Comparison of ENCODE assay signal across 8 cellular contexts in genomic region chr10:70145666-70146488, GRCh38. TPM values are rescaled to one million over a fixed set of nuclear protein-coding genes. Genes with fewer than 3 reads are reported as not detected.
DNase-seq lines count a peak whose midpoint lies in the region; ATAC-seq and TF ChIP-seq lines count a peak whose summit lies in the region.

No MANE protein-coding gene starts in this region.

- H3K27me3 ChIP-seq in right cardiac atrium (ENCODE audit: control insufficient read depth, insufficient read depth) (no peaks in the 10 kb centered on the region), vagina (no peaks in the 10 kb centered on the region)

- in situ Hi-C loops in G401 (cut with HindIII; ENCODE audit: low sequenced_read_pairs), result no loop called here

- H3K36me3 ChIP-seq in vagina, result peaks cover 0 to 21% of the 10 kb centered on the region in 2 donors

- H3K9me3 ChIP-seq in right cardiac atrium (ENCODE audit: control insufficient read depth, low read length) (no peaks in the 10 kb centered on the region), vagina (no peaks in the 10 kb centered on the region)

- no peak; the same call in 1 of the 2 replicates for TF ChIP-seq EP300 in Ishikawa (IDR thresholded peaks at IDR 0.05; ENCODE audit: borderline replicate concordance)

- no peak for TF ChIP-seq RAD21 in Ishikawa (IDR thresholded peaks at IDR 0.05; ENCODE audit: low read depth)

- TF ChIP-seq POLR2A in vagina (IDR thresholded peaks at IDR 0.05), result no peak

- WGBS in right cardiac atrium, result under 1% methylated on average over 97 of the region's 98 CpGs

- peaks cover 3% of the 10 kb centered on the region for H3K4me1 ChIP-seq in right cardiac atrium (ENCODE audit: control insufficient read depth, insufficient read depth, low read length)
- H3K4me1 ChIP-seq in vagina, result peaks cover 29% of the 10 kb centered on the region

- H3K27ac ChIP-seq in right cardiac atrium (ENCODE audit: low read length) (peak overlapping the region; percentile 88), vagina (peak overlapping the region; percentile 94)

- ATAC-seq in GM21619 (IDR thresholded peaks at IDR 0.05; ENCODE audit: unreplicated experiment) (peak; percentile 45), right cardiac atrium (peak; percentile 77 to 79)

- intact Hi-C loops in right cardiac atrium (cut with DNase I) (no loop called here), vagina (cut with DNase I) (loop anchor here (1.0 kb wide), 1 partner anchor 24 kb away; the partner anchor contains the start of gene SAR1A)

- peak overlapping the region; percentile 65 for H3K4me3 ChIP-seq in right cardiac atrium (ENCODE audit: low read length)
- peak overlapping the region; percentile 76 to 89 for H3K4me3 ChIP-seq in vagina

- DNase-seq in G401 (ENCODE audit: low spot score), result peak; percentile 59
- DNase-seq in T follicular helper cell (ENCODE audit: low read depth), result peak; percentile 64
- peak; percentile 38 for DNase-seq in amniotic epithelial cell (ENCODE audit: low read depth)
- peak; percentile 76 to 88 (median 88) for DNase-seq in right cardiac atrium
- DNase-seq in putamen (ENCODE audit: low spot score), result peak; percentile 59
- DNase-seq in vagina (ENCODE audit: extremely low spot score in 2 of 2), result no peak

- TF ChIP-seq CTCF in vagina (IDR thresholded peaks at IDR 0.05), result peak in 2 of 3 experiments; percentile 31 to 50

TF ChIP-seq in Ishikawa, 13 proteins besides CTCF, POLR2A, EP300 and RAD21:
- no peak for TF ChIP-seq REST (IDR thresholded peaks at IDR 0.05; ENCODE audit: low read depth)
- TF ChIP-seq CREB1 (IDR thresholded peaks at IDR 0.05; ENCODE audit: low read depth), result no peak
- peak; percentile 57 for TF ChIP-seq TAF1 (IDR thresholded peaks at IDR 0.05; ENCODE audit: low read depth)
- 0 out of 2 replicates have a peak, but pooled peaks have one; percentile 28 for TF ChIP-seq TCF12 (IDR thresholded peaks at IDR 0.05; ENCODE audit: low read depth)
- 0 out of 2 replicates have a peak, but pooled peaks have one; percentile 78 for TF ChIP-seq ZBTB7A (IDR thresholded peaks at IDR 0.05; ENCODE audit: low read depth)
- 0 out of 2 replicates have a peak, but pooled peaks have one; percentile 8 for TF ChIP-seq NFIC (IDR thresholded peaks at IDR 0.05)
- 0 out of 2 replicates have a peak, but pooled peaks have one; percentile 7 for TF ChIP-seq EGR1 (IDR thresholded peaks at IDR 0.05)
- TF ChIP-seq USF1 (IDR thresholded peaks at IDR 0.05), result no peak
- TF ChIP-seq TEAD4 (IDR thresholded peaks at IDR 0.05), result no peak
- no peak for TF ChIP-seq CEBPB (IDR thresholded peaks at IDR 0.05)
- peak; percentile 84 for TF ChIP-seq MAX (IDR thresholded peaks at IDR 0.05)
- peak; percentile 84 for TF ChIP-seq YY1 (IDR thresholded peaks at IDR 0.05; ENCODE audit: low read depth)
- no peak for TF ChIP-seq FOXM1 (IDR thresholded peaks at IDR 0.05; ENCODE audit: borderline replicate concordance, low read depth)
TF ChIP-seq in Ishikawa: peak in this region for 7.

RNA-seq across cellular contexts. Expression of gene TYSND1, which starts 0.6 kb away (rescaled TPM):
- total RNA-seq in G401 (2014; rRNA removed; shearing (Covaris generic)), result 29.9 and 30.4 TPM in 2 replicates
- total RNA-seq in right cardiac atrium, result 1 to 10 TPM; 4.3 to 6.4 (median 5.0) TPM
- polyA plus RNA-seq in right cardiac atrium, result 3.9 TPM
- total RNA-seq in vagina, result 15.7 TPM

RNA-seq across cellular contexts. Expression of gene AIFM2, which starts 13.3 kb away (rescaled TPM):
- 0.74 and 0.78 TPM in 2 replicates for total RNA-seq in G401 (2014; rRNA removed; shearing (Covaris generic))
- total RNA-seq in right cardiac atrium (10 to 100 TPM in 2 of 4 donors, 1 to 10 TPM in 2; 8.5 to 14.0 (median 9.7) TPM), vagina (10.6 TPM)
- polyA plus RNA-seq in right cardiac atrium, result 11.4 TPM

RNA-seq across cellular contexts. Expression of gene SAR1A, which starts 24.4 kb away (rescaled TPM):
- total RNA-seq in G401 (2014; rRNA removed; shearing (Covaris generic)), result 40.0 and 53.1 TPM in 2 replicates
- total RNA-seq in right cardiac atrium (100 to 1,000 TPM in 2 of 4 donors, 10 to 100 TPM in 2; 89.2 to 147 (median 98.9) TPM), vagina (57.9 TPM)
- 39.8 TPM for polyA plus RNA-seq in right cardiac atrium

Comparison
In these comparisons a context has a peak if more than half of its experiments do, and no peak if none do; other contexts are left out.
1. DNase-seq: peak in G401 (single experiment), T follicular helper cell (single experiment), amniotic epithelial cell (single experiment), right cardiac atrium (3 of 3) and putamen (single experiment); none in vagina (0 of 2).